ENCODE assay signal across 25 cellular contexts in the genomic region with DNA sequence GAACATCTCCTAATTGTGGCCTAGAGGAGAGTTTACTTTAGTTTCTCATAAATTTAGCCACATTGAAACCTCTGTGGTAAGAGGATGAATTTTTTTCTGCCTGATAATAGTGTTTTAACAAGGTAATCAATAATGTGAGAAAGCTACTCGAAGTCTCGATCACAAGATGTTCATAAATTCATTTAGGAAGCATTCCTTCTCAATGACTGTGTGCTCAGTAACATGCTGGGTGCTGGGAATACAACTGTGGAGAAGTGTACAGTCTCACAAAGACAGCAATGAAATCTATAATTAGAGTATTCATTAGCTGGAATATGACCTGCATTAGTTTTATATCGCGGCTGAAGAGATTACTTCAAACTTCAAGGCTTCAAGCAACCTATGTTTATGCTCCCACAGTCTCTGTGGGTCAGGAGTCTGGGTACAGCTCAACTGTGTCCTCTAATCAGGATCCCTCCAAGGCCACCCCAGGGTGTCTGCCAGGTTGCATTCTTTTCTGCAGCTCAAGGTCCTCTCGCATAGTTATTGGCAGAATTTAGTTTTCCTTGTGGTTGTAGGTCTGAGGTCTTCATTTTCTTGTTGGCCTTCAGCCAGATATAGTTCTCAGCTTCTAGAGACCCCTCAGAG.
"Had no signal": no experiment of that assay in that cellular context is flagged by ENCODE, and none has a peak within 500 bp of the region (broad histone marks: within the 10 kb centered on the region; RNA-seq: fewer than 3 reads in every experiment).

No MANE protein-coding gene starts in this region.

- H3K4me1 ChIP-seq: esophagus muscularis mucosa, heart right ventricle, left ventricle myocardium inferior, psoas muscle, suprapubic skin, transverse colon had no signal

- H3K27ac ChIP-seq: esophagus muscularis mucosa, heart right ventricle, left ventricle myocardium inferior, psoas muscle, sigmoid colon, suprapubic skin, transverse colon had no signal

- H3K9me3 ChIP-seq: esophagus muscularis mucosa, heart right ventricle, left ventricle myocardium inferior, mucosa of descending colon, psoas muscle, sigmoid colon, suprapubic skin, transverse colon had no signal

- FAIRE-seq: islet of Langerhans, urothelium cell line had no signal

- H3K27me3 ChIP-seq: heart right ventricle, sigmoid colon, suprapubic skin, transverse colon had no signal

- H3K4me3 ChIP-seq: esophagus muscularis mucosa, heart right ventricle, left ventricle myocardium inferior, lung, mucosa of descending colon, psoas muscle, sigmoid colon, suprapubic skin, transverse colon had no signal

- H3K36me3 ChIP-seq: esophagus muscularis mucosa, heart right ventricle, left ventricle myocardium inferior, sigmoid colon, suprapubic skin, transverse colon had no signal

- DNase-seq: activated CD4-positive, alpha-beta T cell treated with anti-CD3 and anti-CD28 coated beads for 36 hours; activated CD4-positive, alpha-beta T cell treated with anti-CD3 and anti-CD28 coated beads, Interleukin-2, amount 50 U/mL, for 4 hours; activated CD4-positive, CD25-positive, alpha-beta regulatory T cell; activated naive CD4-positive, alpha-beta T cell; activated T-cell treated with anti-CD3 and anti-CD28 coated beads for 4 hours; activated T-cell treated with anti-CD3 and anti-CD28 coated beads, Interleukin-2, amount 50 U/mL, for 72 hours; anterior cingulate cortex; caudate nucleus; effector CD4-positive, alpha-beta T cell; foreskin melanocyte; heart right ventricle; left ventricle myocardium inferior; mucosa of descending colon; psoas muscle; sigmoid colon; stimulated activated CD4-positive, alpha-beta T cell treated with anti-CD3 and anti-CD28 coated beads, Interleukin-15, amount 100 ng/mL, for 24 hours; stimulated activated CD4-positive, alpha-beta T cell treated with anti-CD3 and anti-CD28 coated beads, Interleukin-2, amount 100 ng/mL, for 24 hours; stimulated activated naive B cell treated with anti-CD40 and anti-IgM and Interleukin-4, amounts not matched to agents 10 μg/mL and 1 μg/mL and 100 μg/mL, for 72 hours; T-helper 1 cell; transverse colon had no signal
